Comparison of ENCODE assay signal across 1 cellular context in genomic region chr19:1992759-1993260, GRCh38.
TF ChIP-seq lines count a peak whose summit lies in the region.

No MANE protein-coding gene starts in this region.

TF ChIP-seq in HEK293, 187 proteins besides CTCF, POLR2A, EP300 and RAD21 (continued from another document):
- TF ChIP-seq KLF8 (tag by site-specific recombination; IDR thresholded peaks at IDR 0.05) = 0 out of 2 replicates have a peak, but pooled peaks have one; percentile 35
